ENCODE assay signal across 24 cellular contexts in the genomic region with DNA sequence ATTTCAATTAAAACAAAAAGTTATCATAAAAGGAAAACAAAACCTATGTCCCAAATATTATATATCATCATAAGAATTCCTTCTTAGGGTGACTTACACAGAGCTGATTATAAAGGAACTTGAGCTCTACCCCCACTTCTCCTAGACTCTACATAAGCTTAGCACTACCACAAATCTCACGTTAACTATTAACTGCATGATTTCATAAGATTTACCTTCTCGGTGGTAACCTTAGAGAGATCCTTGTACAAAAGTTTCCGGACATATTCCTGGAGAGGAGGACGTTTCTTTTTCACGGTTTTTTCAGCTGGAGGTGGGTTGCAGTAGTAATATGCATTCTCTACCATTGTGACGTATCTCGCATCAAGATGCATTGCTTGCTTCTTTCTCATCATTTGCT.
"Had no signal": no experiment of that assay in that cellular context is flagged by ENCODE, and none has a peak within 500 bp of the region (broad histone marks: within the 10 kb centered on the region; RNA-seq: fewer than 3 reads in every experiment).

No MANE protein-coding gene starts in this region.

- H3K27me3 ChIP-seq: breast epithelium, colonic mucosa, dorsolateral prefrontal cortex, esophagus muscularis mucosa, neutrophil, stomach, suprapubic skin, tibial nerve had no signal

- H3K9me3 Mint-ChIP-seq: central memory CD8-positive, alpha-beta T cell; effector memory CD8-positive, alpha-beta T cell; memory B cell; nephron; stimulated activated memory B cell treated with anti-CD40 and anti-IgM and Interleukin-4, amounts not matched to agents 10 μg/mL and 1 μg/mL and 100 μg/mL, for 72 hours; T-helper 2 cell treated with Interferon-gamma antibody and Interleukin-4, amounts not matched to agents 5 μg/mL and 100 μg/mL, for 36 hours had no signal

- H3K4me2 ChIP-seq: smooth muscle cell had no signal

- H3K4me1 ChIP-seq: breast epithelium, colonic mucosa, esophagus muscularis mucosa, parathyroid adenoma, stomach, suprapubic skin, tibial nerve had no signal

- H3K27me3 Mint-ChIP-seq: activated naive CD8-positive, alpha-beta T cell; central memory CD8-positive, alpha-beta T cell; effector memory CD8-positive, alpha-beta T cell; memory B cell; stimulated activated memory B cell treated with anti-CD40 and anti-IgM and Interleukin-4, amounts not matched to agents 10 μg/mL and 1 μg/mL and 100 μg/mL, for 72 hours had no signal

- H3K9me3 ChIP-seq: breast epithelium, colonic mucosa, esophagus muscularis mucosa, neutrophil, stomach, suprapubic skin, tibial nerve had no signal

- H3K9ac ChIP-seq: parathyroid adenoma had no signal

- H3K27ac Mint-ChIP-seq: activated naive CD8-positive, alpha-beta T cell; effector memory CD8-positive, alpha-beta T cell; memory B cell; T-helper 2 cell treated with Interferon-gamma antibody and Interleukin-4, amounts not matched to agents 5 μg/mL and 100 μg/mL, for 36 hours had no signal

- H3K4me3 Mint-ChIP-seq: activated naive CD8-positive, alpha-beta T cell; central memory CD8-positive, alpha-beta T cell; effector memory CD8-positive, alpha-beta T cell; memory B cell; nephron; stimulated activated memory B cell treated with anti-CD40 and anti-IgM and Interleukin-4, amounts not matched to agents 10 μg/mL and 1 μg/mL and 100 μg/mL, for 72 hours; T-helper 2 cell treated with Interferon-gamma antibody and Interleukin-4, amounts not matched to agents 5 μg/mL and 100 μg/mL, for 36 hours had no signal

- ATAC-seq: effector memory CD8-positive, alpha-beta T cell; left ventricle myocardium superior; sciatic nerve; stimulated activated memory B cell treated with anti-CD40 and anti-IgM and Interleukin-4, amounts not matched to agents 10 μg/mL and 1 μg/mL and 100 μg/mL, for 72 hours had no signal

- H2AFZ ChIP-seq: parathyroid adenoma had no signal

- H3K4me1 Mint-ChIP-seq: central memory CD8-positive, alpha-beta T cell; memory B cell; nephron; stimulated activated memory B cell treated with anti-CD40 and anti-IgM and Interleukin-4, amounts not matched to agents 10 μg/mL and 1 μg/mL and 100 μg/mL, for 72 hours had no signal

- H3K4me3 ChIP-seq: breast epithelium, colonic mucosa, dorsolateral prefrontal cortex, esophagus muscularis mucosa, smooth muscle cell, stomach, suprapubic skin, tibial nerve had no signal

- DNase-seq: activated CD4-positive, alpha-beta T cell treated with anti-CD3 and anti-CD28 coated beads for 1 hour; activated CD4-positive, alpha-beta T cell treated with anti-CD3 and anti-CD28 coated beads, Interleukin-2, amount 50 U/mL, for 1 hour; activated T-cell treated with anti-CD3 and anti-CD28 coated beads, Interleukin-2, amount 50 U/mL, for 1 hour; colonic mucosa; dorsolateral prefrontal cortex; effector memory CD8-positive, alpha-beta T cell; hypothalamus; left ventricle myocardium superior; stimulated activated CD4-positive, alpha-beta T cell treated with anti-CD3 and anti-CD28 coated beads, Interleukin-15, amount 100 ng/mL, for 24 hours; stomach had no signal

- H3K36me3 ChIP-seq: breast epithelium had no signal

- H3K27ac ChIP-seq: breast epithelium, colonic mucosa, dorsolateral prefrontal cortex, esophagus muscularis mucosa, neutrophil, parathyroid adenoma, stomach, suprapubic skin, tibial nerve had no signal
